Comparison of ENCODE assay signal across 8 cellular contexts in the genomic region with DNA sequence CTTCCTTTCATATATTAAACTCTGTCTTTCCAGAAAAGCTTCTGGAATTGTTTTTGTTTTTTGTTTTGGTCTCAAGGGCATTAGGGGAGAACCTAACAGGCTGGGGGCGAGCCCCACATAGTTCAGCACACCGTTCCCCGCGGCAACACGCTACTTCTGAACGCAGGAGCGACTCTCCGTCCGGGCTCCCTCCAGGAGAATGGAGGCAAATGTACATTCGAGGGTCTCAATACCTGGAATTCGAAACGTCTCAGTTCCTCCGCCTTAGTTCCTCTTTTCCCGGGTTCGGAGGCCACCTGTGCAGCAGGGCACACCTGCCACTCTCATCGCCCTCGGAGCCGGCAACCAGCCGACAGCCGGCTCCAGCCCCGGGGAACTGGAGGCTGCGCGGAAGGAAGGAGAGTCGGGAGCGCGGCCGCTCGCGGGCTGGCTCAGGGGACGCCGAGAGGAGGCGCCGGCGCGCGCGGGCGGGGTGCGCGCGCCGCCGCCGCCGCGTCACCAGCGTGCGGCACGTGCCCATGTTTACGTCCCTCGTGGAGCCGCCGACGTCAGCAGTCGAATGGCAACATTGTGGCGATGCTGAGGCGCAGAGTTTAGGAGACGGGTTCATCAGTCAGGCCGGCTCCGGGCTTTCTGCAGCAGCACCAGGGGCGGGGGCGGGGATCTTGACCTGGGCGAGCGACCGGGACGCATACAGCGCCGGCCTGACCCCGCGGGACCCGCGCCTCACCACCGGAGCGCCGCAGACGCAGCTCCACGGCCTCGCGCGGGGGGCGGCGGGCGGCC. TPM values are rescaled to one million over a fixed set of nuclear protein-coding genes. Genes with fewer than 3 reads are reported as not detected.
DNase-seq lines count a peak whose midpoint lies in the region; ATAC-seq and TF ChIP-seq lines count a peak whose summit lies in the region.

A gene with protein sequence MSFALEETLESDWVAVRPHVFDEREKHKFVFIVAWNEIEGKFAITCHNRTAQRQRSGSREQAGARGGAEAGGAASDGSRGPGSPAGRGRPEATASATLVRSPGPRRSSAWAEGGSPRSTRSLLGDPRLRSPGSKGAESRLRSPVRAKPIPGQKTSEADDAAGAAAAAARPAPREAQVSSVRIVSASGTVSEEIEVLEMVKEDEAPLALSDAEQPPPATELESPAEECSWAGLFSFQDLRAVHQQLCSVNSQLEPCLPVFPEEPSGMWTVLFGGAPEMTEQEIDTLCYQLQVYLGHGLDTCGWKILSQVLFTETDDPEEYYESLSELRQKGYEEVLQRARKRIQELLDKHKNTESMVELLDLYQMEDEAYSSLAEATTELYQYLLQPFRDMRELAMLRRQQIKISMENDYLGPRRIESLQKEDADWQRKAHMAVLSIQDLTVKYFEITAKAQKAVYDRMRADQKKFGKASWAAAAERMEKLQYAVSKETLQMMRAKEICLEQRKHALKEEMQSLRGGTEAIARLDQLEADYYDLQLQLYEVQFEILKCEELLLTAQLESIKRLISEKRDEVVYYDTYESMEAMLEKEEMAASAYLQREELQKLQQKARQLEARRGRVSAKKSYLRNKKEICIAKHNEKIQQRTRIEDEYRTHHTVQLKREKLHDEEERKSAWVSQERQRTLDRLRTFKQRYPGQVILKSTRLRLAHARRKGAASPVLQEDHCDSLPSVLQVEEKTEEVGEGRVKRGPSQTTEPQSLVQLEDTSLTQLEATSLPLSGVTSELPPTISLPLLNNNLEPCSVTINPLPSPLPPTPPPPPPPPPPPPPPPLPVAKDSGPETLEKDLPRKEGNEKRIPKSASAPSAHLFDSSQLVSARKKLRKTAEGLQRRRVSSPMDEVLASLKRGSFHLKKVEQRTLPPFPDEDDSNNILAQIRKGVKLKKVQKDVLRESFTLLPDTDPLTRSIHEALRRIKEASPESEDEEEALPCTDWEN (plus strand): TSS at position 554 of the 786 bp plus-strand sequence. CDS start 520 bp downstream, outside the sequence.

- H3K36me3 Mint-ChIP-seq in activated naive CD8-positive, alpha-beta T cell treated with anti-CD3 and anti-CD28 coated beads, Interleukin-2, amount 50 U/mL, for 24 hours (ENCODE audit: low read depth) = no peaks in the 10 kb centered on the region

- H3K4me3 ChIP-seq in HEK293 (ENCODE audit: low read depth, low read length) (peak within 1 kb of the TSS; percentile 93), transverse colon (peak within 1 kb of the TSS; percentile 69 to 93 (median 74))

- WGBS in transverse colon (ENCODE audit: low coverage in 1 of 2), 2 donors = 0 to 3% methylated on average over 7 to 43 of the region's 83 CpGs

- H3K27ac Mint-ChIP-seq in activated naive CD8-positive, alpha-beta T cell treated with anti-CD3 and anti-CD28 coated beads, Interleukin-2, amount 50 U/mL, for 24 hours = peak within 1 kb of the TSS; percentile 91

- peaks cover 24% of the 10 kb centered on the region for H3K4me1 Mint-ChIP-seq in activated naive CD8-positive, alpha-beta T cell treated with anti-CD3 and anti-CD28 coated beads, Interleukin-2, amount 50 U/mL, for 24 hours

- peaks cover 3% of the 10 kb centered on the region; the same call in 1 of the 2 replicates for H3K4me1 ChIP-seq in HEK293 (ENCODE audit: control insufficient read depth, insufficient read depth, low read length)
- peaks cover 4 to 38% (median 14%) of the 10 kb centered on the region in 4 donors for H3K4me1 ChIP-seq in transverse colon

- no peaks in the 10 kb centered on the region for H3K27me3 Mint-ChIP-seq in activated naive CD8-positive, alpha-beta T cell treated with anti-CD3 and anti-CD28 coated beads, Interleukin-2, amount 50 U/mL, for 24 hours

- in situ Hi-C loops in transverse colon (cut with MboI; ENCODE audit: low pct_ligation_motif_present in 1 of 4, low pct_unique_long_range_greater_than_20kb in 1 of 4, low sequenced_read_pairs in 3 of 4) = no loop called here

- DNase-seq in GM04504 (ENCODE audit: low read depth) (peak; percentile 60), NAMALWA (ENCODE audit: low spot score) (peak; percentile 76), SKM-1 treated with dmso at 0.1 percent for 144 hours (lab: John Stamatoyannopoulos, UW; ENCODE audit: unreplicated experiment) (peak; percentile 74), cardiac septum (ENCODE audit: low spot score) (peak; percentile 94), posterior cingulate gyrus (peak; percentile 77 to 96 (median 87)), transverse colon (peak; percentile 90)
- DNase-seq in activated naive CD8-positive, alpha-beta T cell treated with anti-CD3 and anti-CD28 coated beads, Interleukin-2, amount 50 U/mL, for 24 hours = peak; percentile 83

- H3K27me3 ChIP-seq in transverse colon = no peaks in the 10 kb centered on the region

- TF ChIP-seq POLR2A in transverse colon (IDR thresholded peaks at IDR 0.05) = peak; percentile 80

- H3K9me3 Mint-ChIP-seq in activated naive CD8-positive, alpha-beta T cell treated with anti-CD3 and anti-CD28 coated beads, Interleukin-2, amount 50 U/mL, for 24 hours = no peaks in the 10 kb centered on the region

- H3K27ac ChIP-seq in HEK293 (ENCODE audit: extremely low read depth, low read depth, low read length) (peak within 1 kb of the TSS; percentile 88), transverse colon (peak within 1 kb of the TSS; percentile 92 to 96 (median 94))

- intact Hi-C loops in cardiac septum (cut with DNase I) = loop anchor here (5.0 kb wide), 2 partner anchors 227 to 277 kb away; a partner anchor contains a TSS
- intact Hi-C loops in posterior cingulate gyrus (cut with DNase I) = loop anchor here (2.0 kb wide), 1 partner anchor 279 kb away; a partner anchor contains a TSS
- intact Hi-C loops in transverse colon (cut with DNase I; ENCODE audit: low total_unique reads) = loop anchor here (5.0 to 10.0 kb wide), 3 partner anchors 103 to 1743 kb away; a partner anchor contains a TSS

- no peaks in the 10 kb centered on the region for H3K9me3 ChIP-seq in HEK293 (ENCODE audit: control insufficient read depth, insufficient read depth, low read depth, low read length)
- no peaks in the 10 kb centered on the region for H3K9me3 ChIP-seq in transverse colon

- H3K36me3 ChIP-seq in HEK293 (ENCODE audit: control insufficient read depth in 2 of 2, insufficient read depth in 1 of 2, low read length in 2 of 2) (no peaks in the 10 kb centered on the region), transverse colon (no peaks in the 10 kb centered on the region)

- H3K4me3 Mint-ChIP-seq in activated naive CD8-positive, alpha-beta T cell treated with anti-CD3 and anti-CD28 coated beads, Interleukin-2, amount 50 U/mL, for 24 hours = peak within 1 kb of the TSS; percentile 89

- POLR2A ChIA-PET in HEK293 (lab: Yijun Ruan, JAX) = interaction anchor here (3.0 kb wide), 1 partner anchor 277 kb away, joined by 19 read pairs; a partner anchor contains a TSS

- no peak for TF ChIP-seq EP300 in transverse colon (IDR thresholded peaks at IDR 0.05; ENCODE audit: low read depth)

- CTCF ChIA-PET in HEK293 (lab: Yijun Ruan, JAX) = interaction anchor here (0.6 kb wide), 2 partner anchors 190 to 384 kb away, joined by 3 to 4 read pairs; no protein-coding TSS in a partner anchor

- TF ChIP-seq CTCF in HEK293 (tag by site-specific recombination; IDR thresholded peaks at IDR 0.05) (no peak), transverse colon (IDR thresholded peaks at IDR 0.05) (no peak)

- ATAC-seq in activated naive CD8-positive, alpha-beta T cell treated with anti-CD3 and anti-CD28 coated beads, Interleukin-2, amount 50 U/mL, for 24 hours = peak; percentile 81

TF ChIP-seq in HEK293, 187 proteins besides CTCF, POLR2A, EP300 and RAD21 (continues in another document):
- 0 out of 2 replicates have a peak, but pooled peaks have one; percentile 60 for TF ChIP-seq ZNF324 (tag by site-specific recombination; IDR thresholded peaks at IDR 0.05)
- no peak for TF ChIP-seq ZNF555 (tag by site-specific recombination; conservative IDR thresholded peaks at IDR 0.05)
- TF ChIP-seq ZBTB7A (tag by site-specific recombination; IDR thresholded peaks at IDR 0.05; ENCODE audit: low read depth) = no peak
- peak; percentile 81 for TF ChIP-seq ZBTB20 (tag by site-specific recombination; IDR thresholded peaks at IDR 0.05)
- no peak for TF ChIP-seq ZNF658 (tag by site-specific recombination; IDR thresholded peaks at IDR 0.05)
- TF ChIP-seq, protein P1, sequence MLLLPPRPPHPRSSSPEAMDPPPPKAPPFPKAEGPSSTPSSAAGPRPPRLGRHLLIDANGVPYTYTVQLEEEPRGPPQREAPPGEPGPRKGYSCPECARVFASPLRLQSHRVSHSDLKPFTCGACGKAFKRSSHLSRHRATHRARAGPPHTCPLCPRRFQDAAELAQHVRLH (tag by site-specific recombination; IDR thresholded peaks at IDR 0.05) = no peak
- TF ChIP-seq ZNF138 (tag by site-specific recombination; IDR thresholded peaks at IDR 0.05; ENCODE audit: borderline replicate concordance) = no peak
- no peak for TF ChIP-seq ZNF311 (tag by site-specific recombination; IDR thresholded peaks at IDR 0.05; ENCODE audit: borderline replicate concordance)

RNA-seq across cellular contexts. Expression of the gene that starts here (rescaled TPM):
- total RNA-seq in cardiac septum = 10.3 TPM
- total RNA-seq in transverse colon = 10 to 100 TPM in 3 of 4 donors, 1 to 10 TPM in 1; 7.8 to 25.1 (median 14.7) TPM

Comparison
In these comparisons a context has a peak if more than half of its experiments do, and no peak if none do; other contexts are left out.
1. Peak in every context shown above with its lines: DNase-seq, ATAC-seq, H3K4me3 ChIP-seq and H3K27ac ChIP-seq.